In the genomic region with DNA sequence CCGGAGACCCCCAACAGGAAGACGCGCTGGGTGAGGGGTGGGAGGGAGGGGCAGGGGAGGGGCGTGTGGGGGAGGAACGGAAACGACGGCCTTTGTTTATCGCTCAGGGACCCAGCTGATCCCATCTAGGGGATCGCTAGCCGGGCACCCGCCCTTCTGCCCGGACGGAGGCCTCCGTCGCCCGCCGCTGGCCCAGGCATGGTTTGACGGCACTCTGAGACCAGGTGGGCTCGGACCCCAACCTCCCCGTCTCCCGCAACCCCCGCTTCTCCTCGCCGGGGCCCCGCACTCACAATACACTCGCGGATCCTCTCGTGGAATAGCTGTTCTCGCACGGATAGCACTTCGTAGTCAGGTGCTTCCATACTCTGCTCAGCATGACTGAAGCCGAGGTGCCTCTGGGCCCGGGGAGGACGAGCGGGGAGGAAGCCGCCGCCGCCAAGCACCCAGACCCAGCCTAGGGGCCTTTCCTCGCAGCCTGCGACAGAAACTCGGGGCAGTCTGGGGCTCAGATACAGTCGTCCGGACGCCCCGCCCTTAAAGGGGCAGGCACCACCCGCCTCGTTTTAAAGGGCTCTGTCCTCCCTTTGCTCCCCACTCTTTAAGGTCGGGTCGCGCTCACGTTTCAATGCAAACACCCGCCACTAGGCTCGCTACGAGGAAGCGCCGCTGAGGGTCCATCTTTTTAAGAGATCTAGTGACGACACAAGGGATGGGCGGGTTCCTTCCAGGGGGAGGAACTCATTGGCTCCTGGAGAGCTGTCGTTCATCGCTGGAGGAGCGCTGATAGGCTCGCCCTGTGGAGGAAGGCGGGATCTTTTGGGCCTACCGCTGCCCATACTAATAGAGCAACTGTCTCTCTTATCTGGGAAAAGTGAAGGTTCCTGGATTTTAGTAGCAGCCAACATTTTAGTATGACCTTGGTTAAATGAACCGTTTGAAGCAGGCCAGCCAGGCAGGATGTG, we compare ENCODE assay signal across 8 cellular contexts. TPM values are rescaled to one million over a fixed set of nuclear protein-coding genes. Genes with fewer than 3 reads are reported as not detected.
A peak's percentile ranks its signal among the peaks of the same experiment; 100 is the strongest.
DNase-seq lines count a peak whose midpoint lies in the region; ATAC-seq and TF ChIP-seq lines count a peak whose summit lies in the region.

A gene with protein sequence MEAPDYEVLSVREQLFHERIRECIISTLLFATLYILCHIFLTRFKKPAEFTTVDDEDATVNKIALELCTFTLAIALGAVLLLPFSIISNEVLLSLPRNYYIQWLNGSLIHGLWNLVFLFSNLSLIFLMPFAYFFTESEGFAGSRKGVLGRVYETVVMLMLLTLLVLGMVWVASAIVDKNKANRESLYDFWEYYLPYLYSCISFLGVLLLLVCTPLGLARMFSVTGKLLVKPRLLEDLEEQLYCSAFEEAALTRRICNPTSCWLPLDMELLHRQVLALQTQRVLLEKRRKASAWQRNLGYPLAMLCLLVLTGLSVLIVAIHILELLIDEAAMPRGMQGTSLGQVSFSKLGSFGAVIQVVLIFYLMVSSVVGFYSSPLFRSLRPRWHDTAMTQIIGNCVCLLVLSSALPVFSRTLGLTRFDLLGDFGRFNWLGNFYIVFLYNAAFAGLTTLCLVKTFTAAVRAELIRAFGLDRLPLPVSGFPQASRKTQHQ (minus strand): TSS at position 657 of the 965 bp plus-strand sequence. CDS start 292 bp downstream, at position 365.

- H3K9ac ChIP-seq in skeletal muscle tissue (ENCODE audit: low read depth in 1 of 3, low read length in 3 of 3) = peak within 1 kb of the TSS; percentile 89 to 96 (median 95)

- TF ChIP-seq POLR2A in breast epithelium (IDR thresholded peaks at IDR 0.05) = peak; percentile 70

- H3K4me3 ChIP-seq in AG04450 (ENCODE audit: low read depth, low read length) (peak within 1 kb of the TSS; percentile 82), breast epithelium (peak within 1 kb of the TSS; percentile 78 to 97 (median 95)), iPS-18c (ENCODE audit: insufficient read depth, low read depth, low read length) (peak within 1 kb of the TSS; percentile 100), skeletal muscle tissue (ENCODE audit: low read length in 3 of 3) (peak within 1 kb of the TSS; percentile 90 to 96 (median 91))

- peaks cover 6% of the 10 kb centered on the region; the same call in 1 of the 2 replicates for H3K9me3 ChIP-seq in AG04450 (ENCODE audit: control insufficient read depth, insufficient read depth, low read length)
- no peaks in the 10 kb centered on the region for H3K9me3 ChIP-seq in breast epithelium
- peaks cover under 1% of the 10 kb centered on the region for H3K9me3 ChIP-seq in iPS-18c (ENCODE audit: control insufficient read depth, insufficient read depth, low read length)
- H3K9me3 ChIP-seq in skeletal muscle tissue (ENCODE audit: control insufficient read depth in 3 of 3, low read length in 3 of 3) = no peaks in the 10 kb centered on the region

- H3K27me3 ChIP-seq in AG04450 (ENCODE audit: control insufficient read depth, insufficient read depth, low read length) (no peaks in the 10 kb centered on the region), breast epithelium (no peaks in the 10 kb centered on the region), skeletal muscle tissue (ENCODE audit: control insufficient read depth in 3 of 3, insufficient read depth in 3 of 3, low read length in 3 of 3) (no peaks in the 10 kb centered on the region)

- ATAC-seq in GM18870 (IDR thresholded peaks at IDR 0.05; ENCODE audit: unreplicated experiment) (peak; percentile 96), HG03135 (IDR thresholded peaks at IDR 0.05; ENCODE audit: unreplicated experiment) (peak; percentile 98)

- H3K27ac ChIP-seq in AG04450 (ENCODE audit: low read depth, low read length) (peak within 1 kb of the TSS; percentile 87), VCaP (peak within 1 kb of the TSS; percentile 88), breast epithelium (peak within 1 kb of the TSS; percentile 94 to 96), skeletal muscle tissue (ENCODE audit: low read depth, low read length) (peak within 1 kb of the TSS; percentile 98)

- DNase-seq in AG04450 (ENCODE audit: low read depth, low spot score) = peak; percentile 95
- peak; percentile 93 for DNase-seq in NCI-H2196 treated with DMSO at 0.1 percent for 48 hours (lab: John Stamatoyannopoulos, UW; ENCODE audit: unreplicated experiment)
- peak; percentile 95 to 98 for DNase-seq in breast epithelium (ENCODE audit: low spot score in 2 of 2)

- H3K36me3 ChIP-seq in breast epithelium (no peaks in the 10 kb centered on the region), skeletal muscle tissue (ENCODE audit: control insufficient read depth in 3 of 3, insufficient read depth in 3 of 3, low read length in 3 of 3) (peaks cover 12 to 14% (median 13%) of the 10 kb centered on the region in 3 donors)

- POLR2A ChIA-PET in AG04450 (lab: Yijun Ruan, JAX) = interaction anchor here (0.6 to 3.4 kb wide), 5 partner anchors 13 to 41 kb away, joined by 3 to 32 read pairs (median 6); a partner anchor contains a TSS

- intact Hi-C loops in breast epithelium (cut with DNase I; ENCODE audit: low total_unique reads) = no loop called here

- peaks cover 0 to 17% of the 10 kb centered on the region in 2 donors for H3K4me1 ChIP-seq in breast epithelium
- H3K4me1 ChIP-seq in skeletal muscle tissue (ENCODE audit: control insufficient read depth in 3 of 3, insufficient read depth in 3 of 3, low read length in 3 of 3) = peaks cover 33 to 45% (median 36%) of the 10 kb centered on the region in 3 donors

- TF ChIP-seq CTCF in AG04450 (IDR thresholded peaks at IDR 0.05; ENCODE audit: low read depth, low read length) (peak; percentile 59), VCaP (conservative IDR thresholded peaks at IDR 0.05) (peak; percentile 58), breast epithelium (IDR thresholded peaks at IDR 0.05) (peak; percentile 50 to 89 (median 59))

- CTCF ChIA-PET in AG04450 (lab: Charles Lee) = interaction anchor here (0.5 to 12.2 kb wide), 11 partner anchors 10 to 153 kb away, joined by 3 to 125 read pairs (median 8); a partner anchor contains a TSS

RNA-seq across cellular contexts. Expression of the gene that starts here (rescaled TPM):
- polyA plus RNA-seq in AG04450 (2011; rRNA removed) = 34.1 and 37.3 TPM in 2 replicates
- polyA minus RNA-seq in AG04450 (2011; rRNA and poly(A)+ RNA removed) = 53.6 and 65.0 TPM in 2 replicates
- total RNA-seq in breast epithelium (10 to 100 TPM; 37.6 to 73.0 (median 58.3) TPM), skeletal muscle tissue (21.4 TPM)

Comparison
In these comparisons a context has a peak if more than half of its experiments do, and no peak if none do; other contexts are left out.
1. Peak in every context shown above with its lines: DNase-seq, ATAC-seq, H3K4me3 ChIP-seq and H3K27ac ChIP-seq.